ENCODE assay signal across 12 cellular contexts in the genomic region with DNA sequence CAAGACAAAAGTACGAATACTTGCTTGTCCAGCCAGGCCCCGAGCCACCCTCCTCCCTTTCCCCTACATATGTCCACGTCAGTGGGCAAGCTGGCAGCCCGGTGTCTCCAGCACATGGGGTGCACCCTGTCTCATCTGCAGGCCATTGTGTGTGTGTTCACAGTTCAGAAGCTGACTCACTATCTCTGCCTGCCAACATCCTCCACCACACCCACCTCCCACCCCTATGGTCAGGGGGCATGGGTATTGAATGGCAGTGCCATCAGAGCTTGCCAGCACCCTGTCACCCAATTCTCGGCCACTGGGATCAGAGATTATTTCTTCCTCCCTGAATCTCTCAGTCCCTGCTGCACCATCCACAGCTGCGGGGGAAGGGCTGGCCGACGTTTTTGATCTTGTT.
DNase-seq lines count a peak whose midpoint lies in the region; ATAC-seq, FAIRE-seq and TF ChIP-seq lines count a peak whose summit lies in the region.
"Had no signal": no experiment of that assay in that cellular context is flagged by ENCODE, and none has a peak within 500 bp of the region (broad histone marks: within the 10 kb centered on the region; RNA-seq: fewer than 3 reads in every experiment).

No MANE protein-coding gene starts in this region.

- in situ Hi-C loops in ACHN (cut with HindIII; ENCODE audit: low pct_ligation_motif_present, low pct_unique_long_range_greater_than_20kb, low sequenced_read_pairs): no loop called here

- no peak for TF ChIP-seq CTCF in bronchial epithelial cell (IDR thresholded peaks at IDR 0.05; ENCODE audit: insufficient read depth, low read length, severe bottlenecking)
- no peak for TF ChIP-seq CTCF in coronary artery (IDR thresholded peaks at IDR 0.05)

- FAIRE-seq in bronchial epithelial cell (lab: Jason Lieb, UNC): peak; percentile 47
- FAIRE-seq: islet of Langerhans, K562 had no signal

- H3K27me3 ChIP-seq in bronchial epithelial cell (ENCODE audit: control insufficient read depth, insufficient read depth, low read length): no peaks in the 10 kb centered on the region

- H3K36me3 ChIP-seq in bronchial epithelial cell (ENCODE audit: control insufficient read depth, insufficient read depth, low read length): no peaks in the 10 kb centered on the region

- DNase-seq in ACHN (peak; percentile 38), NCI-H2029 (lab: John Stamatoyannopoulos, UW) (peak; percentile 92), bronchial epithelial cell (ENCODE audit: low read depth) (peak; percentile 74), left lobe of liver (ENCODE audit: low spot score) (peak; percentile 92), SKM-1 (lab: John Stamatoyannopoulos, UW; ENCODE audit: unreplicated experiment) (no peak), NCI-H345 (lab: John Stamatoyannopoulos, UW) (no peak), HT-29 (ENCODE audit: low spot score) (no peak), coronary artery (ENCODE audit: low spot score) (no peak)
- DNase-seq: CD4-positive, CD25-positive, alpha-beta regulatory T cell; NK-92 treated with Interleukin-12 subunit alpha and Interleukin-12 subunit beta, amount 100 ng/mL, for 24 hours had no signal

- H3K4me3 ChIP-seq in bronchial epithelial cell (ENCODE audit: low read depth, low read length) (no peak overlapping the region), coronary artery (no peak overlapping the region)
- H3K4me3 ChIP-seq: K562 had no signal

- ATAC-seq in left lobe of liver: peak; percentile 74
- ATAC-seq: K562 had no signal

- H3K27ac ChIP-seq in coronary artery: no peak overlapping the region

Comparison
In these comparisons a context has a peak if more than half of its experiments do, and no peak if none do; other contexts are left out.
1. DNase-seq: peak in ACHN (single experiment), NCI-H2029 (single experiment), bronchial epithelial cell (single experiment) and left lobe of liver (single experiment); none in SKM-1 (single experiment), NCI-H345 (single experiment), HT-29 (single experiment) and coronary artery (single experiment).